Comparison of ENCODE assay signal across 36 cellular contexts in the genomic region with DNA sequence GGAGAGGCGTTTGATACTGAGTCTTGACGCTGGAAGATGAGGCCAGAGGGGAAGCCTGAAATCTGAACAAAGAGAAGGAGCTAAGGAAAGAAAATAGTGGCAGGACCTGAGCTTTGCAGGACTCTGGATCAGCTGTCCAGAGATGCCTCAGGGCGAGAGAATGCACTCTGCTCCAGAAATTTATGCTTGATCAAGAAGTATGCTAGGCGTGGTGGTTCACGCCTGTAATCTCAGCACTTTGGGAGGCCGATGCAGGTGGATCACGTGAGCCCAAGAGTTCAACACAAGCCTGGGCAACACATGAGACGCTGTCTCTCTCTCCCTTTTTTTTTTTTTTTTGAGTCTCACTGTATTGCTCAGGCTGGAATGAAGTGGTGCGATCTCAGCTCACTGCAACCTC. TPM values are rescaled to one million over a fixed set of nuclear protein-coding genes. Genes with fewer than 3 reads are reported as not detected.
"Had no signal": no experiment of that assay in that cellular context is flagged by ENCODE, and none has a peak within 500 bp of the region (broad histone marks: within the 10 kb centered on the region; RNA-seq: fewer than 3 reads in every experiment).

No MANE protein-coding gene starts in this region.

- H3K4me1 Mint-ChIP-seq: naive thymus-derived CD4-positive, alpha-beta T cell; natural killer cell; stimulated activated memory B cell treated with anti-CD40 and anti-IgM and Interleukin-4, amounts not matched to agents 10 μg/mL and 1 μg/mL and 100 μg/mL, for 72 hours; stimulated activated naive CD8-positive, alpha-beta T cell treated with anti-CD3 and anti-CD28 coated beads, Interleukin-15, amount 100 ng/mL, for 72 hours had no signal

- H3K27me3 Mint-ChIP-seq: progenitor cell of endocrine pancreas; stimulated activated memory B cell treated with anti-CD40 and anti-IgM and Interleukin-4, amounts not matched to agents 10 μg/mL and 1 μg/mL and 100 μg/mL, for 72 hours; stimulated activated naive CD8-positive, alpha-beta T cell treated with anti-CD3 and anti-CD28 coated beads, Interleukin-15, amount 100 ng/mL, for 72 hours had no signal

- H3K27ac ChIP-seq: neural progenitor cell, ovary, parathyroid adenoma, psoas muscle, right lobe of liver, sigmoid colon, skin epidermis, spleen, suprapubic skin, testis, tibial artery, transverse colon, upper lobe of left lung, vagina had no signal

- H3K79me2 ChIP-seq: parathyroid adenoma had no signal

- H3K27ac Mint-ChIP-seq: naive thymus-derived CD4-positive, alpha-beta T cell; natural killer cell; nephron progenitor cell; neural progenitor cell; progenitor cell of endocrine pancreas; stimulated activated memory B cell treated with anti-CD40 and anti-IgM and Interleukin-4, amounts not matched to agents 10 μg/mL and 1 μg/mL and 100 μg/mL, for 72 hours; stimulated activated naive CD8-positive, alpha-beta T cell treated with anti-CD3 and anti-CD28 coated beads, Interleukin-15, amount 100 ng/mL, for 72 hours had no signal

- H3K36me3 Mint-ChIP-seq: naive thymus-derived CD4-positive, alpha-beta T cell; natural killer cell; neural progenitor cell; stimulated activated memory B cell treated with anti-CD40 and anti-IgM and Interleukin-4, amounts not matched to agents 10 μg/mL and 1 μg/mL and 100 μg/mL, for 72 hours had no signal

- H3K9ac ChIP-seq: neural progenitor cell, parathyroid adenoma had no signal

- H3K4me3 Mint-ChIP-seq: naive thymus-derived CD4-positive, alpha-beta T cell; natural killer cell; nephron progenitor cell; neural progenitor cell; stimulated activated memory B cell treated with anti-CD40 and anti-IgM and Interleukin-4, amounts not matched to agents 10 μg/mL and 1 μg/mL and 100 μg/mL, for 72 hours; stimulated activated naive CD8-positive, alpha-beta T cell treated with anti-CD3 and anti-CD28 coated beads, Interleukin-15, amount 100 ng/mL, for 72 hours had no signal

- ATAC-seq: naive thymus-derived CD4-positive, alpha-beta T cell; natural killer cell; psoas muscle; right cardiac atrium; right lobe of liver; stimulated activated memory B cell treated with anti-CD40 and anti-IgM and Interleukin-4, amounts not matched to agents 10 μg/mL and 1 μg/mL and 100 μg/mL, for 72 hours; stimulated activated naive CD8-positive, alpha-beta T cell treated with anti-CD3 and anti-CD28 coated beads, Interleukin-15, amount 100 ng/mL, for 72 hours; stimulated activated naive CD8-positive, alpha-beta T cell treated with anti-CD3 and anti-CD28 coated beads, Interleukin-15, Interleukin-2, amounts not matched to agents 100 U/mL and 50 U/mL, for 24 hours had no signal

- H2AFZ ChIP-seq: neural progenitor cell, parathyroid adenoma had no signal

- DNase-seq: naive thymus-derived CD4-positive, alpha-beta T cell; natural killer cell; nephron progenitor cell; occipital lobe; ovary; posterior cingulate gyrus; psoas muscle; right cardiac atrium; right lobe of liver; sigmoid colon; spleen; stimulated activated CD4-positive, alpha-beta T cell treated with anti-CD3 and anti-CD28 coated beads, Interleukin-12 subunit alpha, Interleukin-12 subunit beta, amount 100 ng/mL, for 4 hours; stimulated activated CD4-positive, alpha-beta T cell treated with anti-CD3 and anti-CD28 coated beads, Interleukin-1b, Interleukin-23, amount 100 ng/mL, for 48 hours; stimulated activated CD4-positive, alpha-beta T cell treated with anti-CD3 and anti-CD28 coated beads, Interleukin-4, amount 100 ng/mL, for 1 hour; stimulated activated CD4-positive, alpha-beta T cell treated with anti-CD3 and anti-CD28 coated beads, Interleukin-4, amount 100 ng/mL, for 4 hours; stimulated activated CD8-positive, alpha-beta memory T cell treated with anti-CD3 and anti-CD28 coated beads, Interleukin-4, amount 100 ng/mL, for 48 hours; stimulated activated naive CD4-positive, alpha-beta T cell; stimulated activated naive CD8-positive, alpha-beta T cell treated with anti-CD3 and anti-CD28 coated beads, Interleukin-15, amount 100 ng/mL, for 72 hours; stimulated activated naive CD8-positive, alpha-beta T cell treated with anti-CD3 and anti-CD28 coated beads, Interleukin-15, Interleukin-2, amounts not matched to agents 100 U/mL and 50 U/mL, for 24 hours; substantia nigra; testis; tibial artery; transverse colon; upper lobe of left lung had no signal

- H3K9me3 ChIP-seq: ovary, psoas muscle, right lobe of liver, sigmoid colon, spleen, suprapubic skin, testis, tibial artery, transverse colon, upper lobe of left lung, vagina had no signal

- H3K9me3 Mint-ChIP-seq: natural killer cell; nephron progenitor cell; neural progenitor cell; stimulated activated memory B cell treated with anti-CD40 and anti-IgM and Interleukin-4, amounts not matched to agents 10 μg/mL and 1 μg/mL and 100 μg/mL, for 72 hours; stimulated activated naive CD8-positive, alpha-beta T cell treated with anti-CD3 and anti-CD28 coated beads, Interleukin-15, amount 100 ng/mL, for 72 hours had no signal

- H3K4me2 ChIP-seq: neural progenitor cell, smooth muscle cell had no signal

- H3K4me1 ChIP-seq: neural progenitor cell, parathyroid adenoma, psoas muscle, right lobe of liver, sigmoid colon, spleen, suprapubic skin, tibial artery, transverse colon, upper lobe of left lung, vagina had no signal

- H3K4me3 ChIP-seq: neural progenitor cell, ovary, psoas muscle, right lobe of liver, sigmoid colon, skin epidermis, smooth muscle cell, spleen, suprapubic skin, testis, tibial artery, transverse colon, upper lobe of left lung, vagina had no signal

- H3K27me3 ChIP-seq: neural progenitor cell, ovary, right lobe of liver, sigmoid colon, spleen, suprapubic skin, testis, tibial artery, transverse colon, upper lobe of left lung, vagina had no signal

- H3K36me3 ChIP-seq: neural progenitor cell, ovary, right lobe of liver, sigmoid colon, spleen, suprapubic skin, tibial artery, transverse colon, upper lobe of left lung, vagina had no signal

RNA-seq across cellular contexts. Expression of gene TRIM75, which starts 1.9 kb away (rescaled TPM):
- total RNA-seq: naive thymus-derived CD4-positive, alpha-beta T cell; natural killer cell; occipital lobe; osteoblast; ovary; progenitor cell of endocrine pancreas; psoas muscle; renal cortical epithelial cell; right cardiac atrium; right lobe of liver; sigmoid colon; smooth muscle cell; spleen; suprapubic skin; transverse colon; upper lobe of left lung; ureter; vagina had no signal
- polyA plus RNA-seq: naive thymus-derived CD4-positive, alpha-beta T cell; ovary; psoas muscle; right cardiac atrium; sigmoid colon; smooth muscle cell; spleen had no signal

RNA-seq across cellular contexts. Expression of gene TRIM60, which starts 23.8 kb away (rescaled TPM):
- total RNA-seq: naive thymus-derived CD4-positive, alpha-beta T cell; natural killer cell; occipital lobe; osteoblast; ovary; progenitor cell of endocrine pancreas; psoas muscle; renal cortical epithelial cell; right cardiac atrium; right lobe of liver; sigmoid colon; smooth muscle cell; spleen; suprapubic skin; transverse colon; upper lobe of left lung; ureter; vagina had no signal
- polyA plus RNA-seq: naive thymus-derived CD4-positive, alpha-beta T cell; ovary; psoas muscle; right cardiac atrium; sigmoid colon; smooth muscle cell; spleen; thymus had no signal
